In genomic region chr20:48034754-48035153, GRCh38 we compare ENCODE assay signal across 18 cellular contexts.
DNase-seq lines count a peak whose midpoint lies in the region; ATAC-seq, FAIRE-seq and TF ChIP-seq lines count a peak whose summit lies in the region.
"Had no signal": no experiment of that assay in that cellular context is flagged by ENCODE, and none has a peak within 500 bp of the region (broad histone marks: within the 10 kb centered on the region; RNA-seq: fewer than 3 reads in every experiment).

No MANE protein-coding gene starts in this region.

- peaks cover 2 to 6% of the 10 kb centered on the region in 2 experiments; a peak in 3 of 5 replicates for H3K9me3 Mint-ChIP-seq in H9
- H3K9me3 Mint-ChIP-seq: CD8-positive, alpha-beta T cell had no signal

- TF ChIP-seq CTCF in H9 (conservative IDR thresholded peaks at IDR 0.05) (no peak), GM12878 (IDR thresholded peaks at IDR 0.05 in 2 of 3, conservative IDR thresholded peaks at IDR 0.05 in 1 of 3; ENCODE audit: control insufficient read depth in 2 of 3, extremely low read depth in 1 of 3, insufficient read depth in 1 of 3, low read depth in 3 of 3, low read length in 3 of 3) (no peak), mucosa of descending colon (IDR thresholded peaks at IDR 0.05) (no peak), OCI-LY7 (conservative IDR thresholded peaks at IDR 0.05; ENCODE audit: low read length) (no peak)

- no peaks in the 10 kb centered on the region for H3K79me1 ChIP-seq in H9 (ENCODE audit: insufficient read depth, low read depth, low read length, poor library complexity, severe bottlenecking)

- H3K4me1 Mint-ChIP-seq in H9 = peaks cover 4 to 6% of the 10 kb centered on the region in 2 experiments; a peak in 3 of 4 replicates
- H3K4me1 Mint-ChIP-seq: CD14-positive monocyte had no signal

- H4K20me1 ChIP-seq in H9 (ENCODE audit: control insufficient read depth, insufficient read depth, insufficient read length) = no peaks in the 10 kb centered on the region
- H4K20me1 ChIP-seq in GM12878 (ENCODE audit: control insufficient read depth, insufficient read depth) = no peaks in the 10 kb centered on the region
- no peaks in the 10 kb centered on the region for H4K20me1 ChIP-seq in OCI-LY7 (ENCODE audit: insufficient read depth, low read length)

- no peak overlapping the region for H3K4ac ChIP-seq in H9 (ENCODE audit: low read depth, low read length)

- no peak for TF ChIP-seq RAD21 in GM12878 (IDR thresholded peaks at IDR 0.05; ENCODE audit: insufficient read depth, low read depth, low read length)

- TF ChIP-seq EP300 in GM12878 (IDR thresholded peaks at IDR 0.05; ENCODE audit: borderline replicate concordance in 1 of 2, control insufficient read depth in 1 of 2, low read depth in 2 of 2, low read length in 2 of 2) = no peak

- H2BK120ac ChIP-seq in H9 (ENCODE audit: low read depth, low read length, poor library complexity, severe bottlenecking) = no peak overlapping the region

- H3K4me1 ChIP-seq in H9 (ENCODE audit: insufficient read depth, low read length) (no peaks in the 10 kb centered on the region), GM12878 (ENCODE audit: control insufficient read depth, insufficient read depth, low read length) (no peaks in the 10 kb centered on the region), mucosa of descending colon (ENCODE audit: low read depth) (no peaks in the 10 kb centered on the region), OCI-LY7 (ENCODE audit: insufficient read depth, low read length, poor library complexity, severe bottlenecking) (peaks cover 8% of the 10 kb centered on the region)
- H3K4me1 ChIP-seq: A549, BE2C had no signal

- no peak overlapping the region for H3K56ac ChIP-seq in H9 (ENCODE audit: insufficient read length, low read depth, low read length)

- no TSS peak for BruUV-seq in GM12878 (replicated peaks; lab: Mats Ljungman, UMichigan)
- no TSS peak for BruUV-seq in OCI-LY7 (replicated peaks; lab: Mats Ljungman, UMichigan)

- intact Hi-C loops in GM12878 (cut with micrococcal nuclease; ENCODE audit: unreplicated experiment) = no loop called here
- intact Hi-C loops in mucosa of descending colon (cut with DNase I, micrococcal nuclease) = no loop called here
- intact Hi-C loops in OCI-LY7 (cut with micrococcal nuclease; ENCODE audit: unreplicated experiment) = no loop called here

- H3K14ac ChIP-seq in H9 (ENCODE audit: insufficient read depth, low read length) = no peak overlapping the region

- no peak overlapping the region for H4K5ac ChIP-seq in H9 (ENCODE audit: insufficient read length, low read depth, low read length)

- in situ Hi-C loops in GM12878 (cut with MboI) = no loop called here

- no peak overlapping the region for H2BK15ac ChIP-seq in H9 (ENCODE audit: low read depth, low read length)

- H3K27ac ChIP-seq in H9 (ENCODE audit: insufficient read length, low read depth, low read length) (no peak overlapping the region), GM12878 (ENCODE audit: control insufficient read depth, insufficient read depth) (no peak overlapping the region), OCI-LY7 (ENCODE audit: low read depth, low read length, poor library complexity, severe bottlenecking) (no peak overlapping the region)
- H3K27ac ChIP-seq: A549, GM23248 had no signal

- H3K18ac ChIP-seq in H9 (ENCODE audit: insufficient read length, low read depth, low read length) = no peak overlapping the region

- H2AFZ ChIP-seq in H9 (ENCODE audit: low read length) (no peak overlapping the region), GM12878 (ENCODE audit: control insufficient read depth, low read depth, low read length) (no peak overlapping the region), OCI-LY7 (ENCODE audit: low read length) (no peak overlapping the region)
- H2AFZ ChIP-seq: GM23248 had no signal

- 0 out of 2 replicates have a peak, but pooled peaks cover 1% of the 10 kb centered on the region for H3K27me3 Mint-ChIP-seq in H9 (ENCODE audit: low read depth)

- H3K23ac ChIP-seq in H9 (ENCODE audit: insufficient read length, low read depth, low read length) = no peak overlapping the region

- H3K9me3 ChIP-seq in H9 (ENCODE audit: control insufficient read depth, low read depth, low read length) = no peaks in the 10 kb centered on the region
- no peaks in the 10 kb centered on the region; the same call in 2 of the 3 replicates for H3K9me3 ChIP-seq in GM12878 (replicated peaks; ENCODE audit: control insufficient read depth, insufficient read depth, low read length)
- no peaks in the 10 kb centered on the region for H3K9me3 ChIP-seq in mucosa of descending colon
- H3K9me3 ChIP-seq in OCI-LY7 (ENCODE audit: low read length) = no peaks in the 10 kb centered on the region
- H3K9me3 ChIP-seq: BE2C had no signal

- H3K4me3 Mint-ChIP-seq in H9 = no peak overlapping the region
- H3K4me3 Mint-ChIP-seq: CD14-positive monocyte; CD8-positive, alpha-beta T cell had no signal

- peak overlapping the region in 2 of 3 experiments; percentile 39 to 86; a peak in 3 of 7 replicates for H3K27ac Mint-ChIP-seq in H9
- H3K27ac Mint-ChIP-seq: CD14-positive monocyte; CD8-positive, alpha-beta T cell had no signal

- H2AK5ac ChIP-seq in H9 (ENCODE audit: insufficient read length, low read length) = no peak overlapping the region

- no peak overlapping the region for H2BK5ac ChIP-seq in H9 (ENCODE audit: insufficient read length, low read length)

- TF ChIP-seq POLR2A in GM12878 (IDR thresholded peaks at IDR 0.05; ENCODE audit: low read depth, low read length) = no peak

- no peak for FAIRE-seq in GM12878 (lab: Jason Lieb, UNC)
- FAIRE-seq: A549, H54 had no signal

- no peak overlapping the region for H2BK20ac ChIP-seq in H9 (ENCODE audit: low read depth, low read length, poor library complexity, severe bottlenecking)

- no peaks in the 10 kb centered on the region for H3K27me3 ChIP-seq in H9 (ENCODE audit: insufficient read depth, low read length)
- no peaks in the 10 kb centered on the region for H3K27me3 ChIP-seq in GM12878 (replicated peaks in 1 of 2; ENCODE audit: control insufficient read depth in 2 of 2, insufficient read depth in 2 of 2, low read length in 1 of 2)
- H3K27me3 ChIP-seq: BE2C had no signal

- no peak overlapping the region for H3K9ac ChIP-seq in H9 (ENCODE audit: extremely low read depth, insufficient read length, low read length)
- H3K9ac ChIP-seq in GM12878 (ENCODE audit: control insufficient read depth, insufficient read depth, low read length) = no peak overlapping the region
- H3K9ac ChIP-seq: GM23248 had no signal

- no peaks in the 10 kb centered on the region for H3K23me2 ChIP-seq in H9 (ENCODE audit: insufficient read length, low read depth, low read length, poor library complexity, severe bottlenecking)

- ATAC-seq in GM12878 = no peak
- ATAC-seq in mucosa of descending colon = peak; percentile 67
- no peak for ATAC-seq in GM19351 (IDR thresholded peaks at IDR 0.05; ENCODE audit: unreplicated experiment)
- ATAC-seq: CD8-positive, alpha-beta T cell had no signal

- no peaks in the 10 kb centered on the region; a peak in 1 of 7 replicates for H3K36me3 Mint-ChIP-seq in H9 (ENCODE audit: insufficient read depth in 1 of 3, low read depth in 3 of 3)
- H3K36me3 Mint-ChIP-seq: CD14-positive monocyte; CD8-positive, alpha-beta T cell had no signal

- H3T11ph ChIP-seq in H9 (ENCODE audit: low read length) = no peak overlapping the region

- no CpG with 5 or more reads among the region's 6 CpGs for WGBS in H9 (ENCODE audit: extremely low coverage, insufficient read length, low lambda C conversion rate)
- 24% methylated on average over 4 of the region's 6 CpGs for WGBS in GM12878 (ENCODE audit: insufficient coverage, insufficient replicate concordance, low lambda C conversion rate, missing lambda C conversion rate)

- CTCF ChIA-PET in GM12878 (lab: Yijun Ruan, JAX) = no interaction called here
- CTCF ChIA-PET in OCI-LY7 (lab: Charles Lee; ENCODE audit: unreplicated experiment) = no interaction called here

- H3K4me2 ChIP-seq in H9 (ENCODE audit: insufficient read depth, insufficient read length, low read length) (no peak overlapping the region), GM12878 (ENCODE audit: control insufficient read depth, insufficient read depth) (no peak overlapping the region), OCI-LY7 (ENCODE audit: low read length) (no peak overlapping the region)
- H3K4me2 ChIP-seq: A549 had no signal

- no peak overlapping the region for H4K8ac ChIP-seq in H9 (replicated peaks; ENCODE audit: insufficient read length, low read depth, low read length)

- H3K79me2 ChIP-seq in H9 (ENCODE audit: insufficient read depth, low read length) (no peaks in the 10 kb centered on the region), GM12878 (ENCODE audit: control insufficient read depth, insufficient read depth, low read length) (no peaks in the 10 kb centered on the region), OCI-LY7 (ENCODE audit: insufficient read depth, low read depth, low read length) (no peaks in the 10 kb centered on the region)

- RAD21 ChIA-PET in GM12878 (lab: Charles Lee; ENCODE audit: unreplicated experiment) = no interaction called here

- POLR2A ChIA-PET in GM12878 (lab: Charles Lee) = no interaction called here
- POLR2A ChIA-PET in OCI-LY7 (lab: Charles Lee) = no interaction called here

- no peak overlapping the region for H2BK12ac ChIP-seq in H9 (ENCODE audit: insufficient read length, low read depth, low read length)

- DNase-seq in H9 (no peak), M059J (ENCODE audit: low read depth) (peak; percentile 33), GM12878 (ENCODE audit: low read depth, low spot score) (no peak), mucosa of descending colon (no peak), NCI-H146 (lab: John Stamatoyannopoulos, UW) (no peak), OCI-LY7 (ENCODE audit: low spot score) (no peak), ureter (ENCODE audit: low spot score) (no peak)
- DNase-seq: BE2C; CD8-positive, alpha-beta T cell; COR-L47; DND-41; GDM1; GM23248; IMR-90 had no signal

- no peak overlapping the region for H3K4me3 ChIP-seq in GM12878
- no peak overlapping the region for H3K4me3 ChIP-seq in mucosa of descending colon
- no peak overlapping the region for H3K4me3 ChIP-seq in OCI-LY7 (ENCODE audit: low read depth, low read length, poor library complexity, severe bottlenecking)
- H3K4me3 ChIP-seq: A549, GM23248 had no signal

- no peaks in the 10 kb centered on the region for H3K9me2 ChIP-seq in OCI-LY7 (ENCODE audit: insufficient read depth, low read length)

- no peaks in the 10 kb centered on the region for H3K36me3 ChIP-seq in GM12878 (ENCODE audit: control insufficient read depth in 2 of 2, insufficient read depth in 2 of 2, low read length in 1 of 2)
- H3K36me3 ChIP-seq in mucosa of descending colon (ENCODE audit: low read depth) = no peaks in the 10 kb centered on the region
- no peaks in the 10 kb centered on the region for H3K36me3 ChIP-seq in OCI-LY7 (ENCODE audit: insufficient read depth, low read length)
- H3K36me3 ChIP-seq: BE2C had no signal

- SMC1A ChIA-PET in GM12878 (lab: Charles Lee; ENCODE audit: uncharacterized antibody, unreplicated experiment) = no interaction called here

- H4K91ac ChIP-seq in H9 (ENCODE audit: insufficient read length, low read depth, low read length) = no peak overlapping the region
